Comparison of ENCODE assay signal across 10 cellular contexts in genomic region chr16:79316004-79316458, GRCh38.
DNase-seq lines count a peak whose midpoint lies in the region; ATAC-seq and TF ChIP-seq lines count a peak whose summit lies in the region.
"Had no signal": no experiment of that assay in that cellular context is flagged by ENCODE, and none has a peak within 500 bp of the region (broad histone marks: within the 10 kb centered on the region; RNA-seq: fewer than 3 reads in every experiment).

No MANE protein-coding gene starts in this region.

- POLR2A ChIA-PET in activated CD4-positive, alpha-beta T cell treated with anti-CD3 and anti-CD28 coated beads for 36 hours (lab: Charles Lee) = interaction anchor here (0.6 to 1.9 kb wide), 11 partner anchors 29 to 547 kb away, joined by 3 to 20 read pairs (median 4); partner anchors contain the start of gene MAF

- no peaks in the 10 kb centered on the region for H3K9me3 Mint-ChIP-seq in activated CD4-positive, alpha-beta T cell treated with anti-CD3 and anti-CD28 coated beads for 36 hours (ENCODE audit: low read depth)
- H3K9me3 Mint-ChIP-seq: T-cell had no signal

- TF ChIP-seq CTCF in adrenal gland (IDR thresholded peaks at IDR 0.05) (no peak), osteoblast (IDR thresholded peaks at IDR 0.05; ENCODE audit: extremely low read depth, low read depth, low read length) (no peak), left ventricle myocardium inferior (IDR thresholded peaks at IDR 0.05; ENCODE audit: borderline replicate concordance) (no peak)

- H3K36me3 ChIP-seq in adrenal gland (replicated peaks in 1 of 2) = no peaks in the 10 kb centered on the region
- no peaks in the 10 kb centered on the region for H3K36me3 ChIP-seq in osteoblast (ENCODE audit: insufficient read depth, low read length)
- H3K36me3 ChIP-seq in left ventricle myocardium inferior = no peaks in the 10 kb centered on the region
- H3K36me3 ChIP-seq: thoracic aorta had no signal

- H3K27ac Mint-ChIP-seq in activated CD4-positive, alpha-beta T cell treated with anti-CD3 and anti-CD28 coated beads for 36 hours = peak overlapping the region; percentile 88
- H3K27ac Mint-ChIP-seq: T-cell had no signal

- H3K4me1 Mint-ChIP-seq in activated CD4-positive, alpha-beta T cell treated with anti-CD3 and anti-CD28 coated beads for 36 hours = peaks cover 28% of the 10 kb centered on the region

- intact Hi-C loops in activated CD4-positive, alpha-beta T cell treated with anti-CD3 and anti-CD28 coated beads for 36 hours (cut with DNase I, micrococcal nuclease) = loop anchor here (1.0 to 10.0 kb wide), 18 partner anchors 29 to 879 kb away; no protein-coding TSS in a partner anchor
- intact Hi-C loops in adrenal gland (cut with DNase I) (no loop called here), left ventricle myocardium inferior (cut with micrococcal nuclease) (no loop called here)

- no peak for TF ChIP-seq POLR2A in adrenal gland (IDR thresholded peaks at IDR 0.05)

- H3K9me3 ChIP-seq in adrenal gland (replicated peaks in 1 of 3) = no peaks in the 10 kb centered on the region
- H3K9me3 ChIP-seq in osteoblast (ENCODE audit: low read depth, low read length) = no peaks in the 10 kb centered on the region
- no peaks in the 10 kb centered on the region for H3K9me3 ChIP-seq in left ventricle myocardium inferior (replicated peaks)
- H3K9me3 ChIP-seq: thoracic aorta had no signal

- no peak overlapping the region for H3K4me2 ChIP-seq in osteoblast (ENCODE audit: insufficient read depth, low read length)

- no peaks in the 10 kb centered on the region for H3K36me3 Mint-ChIP-seq in activated CD4-positive, alpha-beta T cell treated with anti-CD3 and anti-CD28 coated beads for 36 hours (ENCODE audit: low read depth)
- H3K36me3 Mint-ChIP-seq: T-cell had no signal

- H3K27ac ChIP-seq in adrenal gland (no peak overlapping the region), osteoblast (ENCODE audit: low read depth, low read length) (no peak overlapping the region), left ventricle myocardium inferior (replicated peaks) (no peak overlapping the region)
- H3K27ac ChIP-seq: thoracic aorta had no signal

- CTCF ChIA-PET in activated CD4-positive, alpha-beta T cell treated with anti-CD3 and anti-CD28 coated beads for 36 hours (lab: Charles Lee) = interaction anchor here (0.6 to 1.8 kb wide), 7 partner anchors 13 to 286 kb away, joined by 3 to 10 read pairs (median 6); no protein-coding TSS in a partner anchor

- DNase-seq in activated CD4-positive, alpha-beta T cell treated with anti-CD3 and anti-CD28 coated beads for 36 hours = peak; percentile 85
- peak; percentile 70 to 74 for DNase-seq in stimulated activated CD4-positive, alpha-beta T cell treated with anti-CD3 and anti-CD28 coated beads, Interleukin-15, amount 100 ng/mL, for 48 hours (ENCODE audit: low read depth in 2 of 2)
- DNase-seq in retina = no peak
- DNase-seq in adrenal gland = no peak
- no peak for DNase-seq in osteoblast (ENCODE audit: insufficient read length, low spot score, missing footprints)
- DNase-seq in left ventricle myocardium inferior = no peak
- DNase-seq: T-cell had no signal

- no peaks in the 10 kb centered on the region for H3K4me1 ChIP-seq in adrenal gland (replicated peaks in 1 of 2)
- no peaks in the 10 kb centered on the region for H3K4me1 ChIP-seq in osteoblast (ENCODE audit: insufficient read depth, low read length)
- no peaks in the 10 kb centered on the region for H3K4me1 ChIP-seq in left ventricle myocardium inferior

- H4K20me1 ChIP-seq in osteoblast (ENCODE audit: insufficient read depth, low read length) = no peaks in the 10 kb centered on the region

- H2AFZ ChIP-seq in osteoblast (ENCODE audit: low read length) = no peak overlapping the region

- WGBS in adrenal gland, 4 donors = 74 to 87% (median 83%) methylated on average over 8 of the region's 8 CpGs

- H3K4me3 ChIP-seq in adrenal gland = no peak overlapping the region
- no peak overlapping the region for H3K4me3 ChIP-seq in osteoblast (ENCODE audit: insufficient read depth, low read length)
- no peak overlapping the region for H3K4me3 ChIP-seq in left ventricle myocardium inferior
- H3K4me3 ChIP-seq: thoracic aorta had no signal

- H3K4me3 Mint-ChIP-seq in activated CD4-positive, alpha-beta T cell treated with anti-CD3 and anti-CD28 coated beads for 36 hours = no peak overlapping the region
- H3K4me3 Mint-ChIP-seq: T-cell had no signal

- no peaks in the 10 kb centered on the region for H3K79me2 ChIP-seq in osteoblast (ENCODE audit: insufficient read depth, low read length)

- H3K27me3 ChIP-seq in adrenal gland = no peaks in the 10 kb centered on the region
- no peaks in the 10 kb centered on the region for H3K27me3 ChIP-seq in osteoblast (ENCODE audit: insufficient read depth, low read length)
- H3K27me3 ChIP-seq in left ventricle myocardium inferior (ENCODE audit: low read depth) = peaks cover 80% of the 10 kb centered on the region

- H3K27me3 Mint-ChIP-seq in activated CD4-positive, alpha-beta T cell treated with anti-CD3 and anti-CD28 coated beads for 36 hours = peaks cover 15% of the 10 kb centered on the region

- ATAC-seq in GM18517 (IDR thresholded peaks at IDR 0.05; ENCODE audit: unreplicated experiment) (peak; percentile 88), HG02759 (IDR thresholded peaks at IDR 0.05; ENCODE audit: unreplicated experiment) (peak; percentile 89)
- peak; percentile 89 for ATAC-seq in activated CD4-positive, alpha-beta T cell treated with anti-CD3 and anti-CD28 coated beads for 36 hours

Comparison
In these comparisons a context has a peak if more than half of its experiments do, and no peak if none do; other contexts are left out.
1. DNase-seq: peak in activated CD4-positive, alpha-beta T cell treated with anti-CD3 and anti-CD28 coated beads for 36 hours (single experiment) and stimulated activated CD4-positive, alpha-beta T cell treated with anti-CD3 and anti-CD28 coated beads, Interleukin-15, amount 100 ng/mL, for 48 hours (2 of 2); none in retina (single experiment), adrenal gland (0 of 7), osteoblast (single experiment) and left ventricle myocardium inferior (single experiment).
2. intact Hi-C loops: an anchor here in activated CD4-positive, alpha-beta T cell treated with anti-CD3 and anti-CD28 coated beads for 36 hours (1.0 to 10.0 kb wide); none called in adrenal gland and left ventricle myocardium inferior.
3. Peak in every context shown above with its lines, with median percentiles within 50 percentile points of each other: ATAC-seq.